ENCODE assay signal across 21 cellular contexts in genomic region chr14:90785876-90786450, GRCh38.
"Had no signal": no experiment of that assay in that cellular context is flagged by ENCODE, and none has a peak within 500 bp of the region (broad histone marks: within the 10 kb centered on the region; RNA-seq: fewer than 3 reads in every experiment).

No MANE protein-coding gene starts in this region.

- DNase-seq: activated CD4-positive, alpha-beta T cell treated with anti-CD3 and anti-CD28 coated beads for 4 hours; activated CD4-positive, alpha-beta T cell treated with anti-CD3 and anti-CD28 coated beads, Interleukin-2, amount 50 U/mL, for 48 hours; activated CD4-positive, CD25-positive, alpha-beta regulatory T cell; activated effector memory CD4-positive, alpha-beta T cell treated with anti-CD3 and anti-CD28 coated beads, Interleukin-2, amount 50 U/mL, for 16 hours; activated naive CD4-positive, alpha-beta T cell treated with anti-CD3 and anti-CD28 coated beads, Interleukin-2, amount 50 U/mL, for 16 hours; activated T-cell treated with anti-CD3 and anti-CD28 coated beads, Interleukin-2, amount 50 U/mL, for 72 hours; central memory CD4-positive, alpha-beta T cell; effector CD4-positive, alpha-beta T cell; foreskin melanocyte; mesenchymal stem cell; naive B cell; stimulated activated CD4-positive, alpha-beta T cell treated with anti-CD3 and anti-CD28 coated beads, Interleukin-15, amount 100 ng/mL, for 24 hours; stimulated activated CD4-positive, alpha-beta T cell treated with anti-CD3 and anti-CD28 coated beads, Interleukin-4, amount 100 ng/mL, for 1 hour; stimulated activated naive CD8-positive, alpha-beta T cell treated with anti-CD3 and anti-CD28 coated beads, Interleukin-15, Interleukin-2, amounts not matched to agents 100 U/mL and 50 U/mL, for 24 hours; T1000 had no signal

- H3K79me2 ChIP-seq: hepatocyte had no signal

- H3K4me2 ChIP-seq: hepatocyte, smooth muscle cell had no signal

- H3K4me3 ChIP-seq: ascending aorta, colonic mucosa, hepatocyte, smooth muscle cell, thyroid gland had no signal

- H3K27ac ChIP-seq: ascending aorta, brain microvascular endothelial cell, colonic mucosa, hepatocyte, thyroid gland had no signal

- ATAC-seq: activated T-cell treated with anti-CD3 and anti-CD28 coated beads, Interleukin-2, amount 50 U/mL, for 72 hours; stimulated activated naive CD8-positive, alpha-beta T cell treated with anti-CD3 and anti-CD28 coated beads, Interleukin-15, Interleukin-2, amounts not matched to agents 100 U/mL and 50 U/mL, for 24 hours had no signal

- H3K4me1 ChIP-seq: ascending aorta, colonic mucosa, thyroid gland had no signal

- H3K36me3 ChIP-seq: brain microvascular endothelial cell, colonic mucosa, thyroid gland had no signal

- H3K9me3 ChIP-seq: ascending aorta, colonic mucosa, thyroid gland had no signal

- H3K27me3 ChIP-seq: ascending aorta, brain microvascular endothelial cell, colonic mucosa, hepatocyte, thyroid gland had no signal
